In the genomic region with DNA sequence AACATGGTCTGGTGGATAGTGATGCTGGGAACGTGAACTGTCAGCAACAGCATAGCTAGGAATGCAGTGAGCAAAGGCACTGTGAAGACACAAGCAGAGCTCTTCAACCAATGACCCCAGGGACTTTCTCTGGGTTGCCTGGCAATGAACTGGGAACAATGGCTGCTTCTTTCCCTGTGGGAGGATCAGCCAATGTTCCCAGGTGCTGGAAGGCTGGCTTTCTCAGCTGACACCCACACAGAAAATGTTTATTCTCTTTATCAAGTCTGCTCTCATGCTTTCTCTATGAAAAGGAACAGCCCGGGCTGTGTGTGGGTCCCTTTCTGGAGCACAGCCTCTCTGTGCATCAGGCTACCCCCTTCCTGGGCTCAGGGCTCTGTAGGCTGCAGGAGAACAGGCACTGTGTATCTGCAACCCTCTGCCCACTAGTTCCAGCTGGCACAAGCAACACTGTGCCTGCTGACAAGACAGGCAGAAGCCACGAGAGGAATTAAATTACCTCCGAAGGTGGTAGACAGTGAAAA, we compare ENCODE assay signal across 15 cellular contexts. TPM values are rescaled to one million over a fixed set of nuclear protein-coding genes. Genes with fewer than 3 reads are reported as not detected.
DNase-seq lines count a peak whose midpoint lies in the region; ATAC-seq, FAIRE-seq and TF ChIP-seq lines count a peak whose summit lies in the region.
"Had no signal": no experiment of that assay in that cellular context is flagged by ENCODE, and none has a peak within 500 bp of the region (broad histone marks: within the 10 kb centered on the region; RNA-seq: fewer than 3 reads in every experiment).

No MANE protein-coding gene starts in this region.

- no peak overlapping the region for H2AFZ ChIP-seq in HepG2 (ENCODE audit: low read length)

- TF ChIP-seq POLR2A in body of pancreas (IDR thresholded peaks at IDR 0.05) (no peak), HepG2 (IDR thresholded peaks at IDR 0.05; ENCODE audit: insufficient read depth in 1 of 2, low read depth in 2 of 2, low read length in 2 of 2) (no peak)

- no TSS peak for BruUV-seq in HepG2 (replicated peaks; lab: Mats Ljungman, UMichigan)

- H3K9ac ChIP-seq in HepG2 (ENCODE audit: insufficient read depth, low read depth, low read length): no peak overlapping the region

- TF ChIP-seq EP300 in HepG2 (IDR thresholded peaks at IDR 0.05; ENCODE audit: low read depth in 2 of 2, low read length in 2 of 2) (no peak), HepG2 (CRISPR knock-in tag; IDR thresholded peaks at IDR 0.05; ENCODE audit: borderline replicate concordance) (no peak)

- CTCF ChIA-PET in HepG2 (lab: Yijun Ruan, JAX; ENCODE audit: low intra/inter-chr PET ratio, low total read pairs): no interaction called here

- no peak for TF ChIP-seq RAD21 in HepG2 (CRISPR knock-in tag; IDR thresholded peaks at IDR 0.05)

- no peaks in the 10 kb centered on the region for H3K27me3 ChIP-seq in body of pancreas
- no peaks in the 10 kb centered on the region for H3K27me3 ChIP-seq in HepG2 (ENCODE audit: control insufficient read depth in 1 of 2, insufficient read depth in 2 of 2, low read length in 2 of 2)
- H3K27me3 ChIP-seq: adrenal gland, suprapubic skin had no signal

- H3K9me3 ChIP-seq in body of pancreas: no peaks in the 10 kb centered on the region
- H3K9me3 ChIP-seq in HepG2 (ENCODE audit: low read length): no peaks in the 10 kb centered on the region
- H3K9me3 ChIP-seq: adrenal gland, suprapubic skin had no signal

- H3K4me3 ChIP-seq in body of pancreas (no peak overlapping the region), HepG2 (replicated peaks in 1 of 3; ENCODE audit: insufficient read depth in 1 of 3, low read depth in 2 of 3, low read length in 3 of 3) (no peak overlapping the region)
- H3K4me3 ChIP-seq: adrenal gland, suprapubic skin had no signal

- no peak for TF ChIP-seq CTCF in body of pancreas (IDR thresholded peaks at IDR 0.05)
- TF ChIP-seq CTCF in HepG2 (CRISPR knock-in tag; IDR thresholded peaks at IDR 0.05): no peak

- H4K20me1 ChIP-seq in HepG2 (ENCODE audit: insufficient read depth, low read length): no peaks in the 10 kb centered on the region

- peak overlapping the region; percentile 37 for H3K4me2 ChIP-seq in HepG2 (ENCODE audit: low read depth, low read length)

- POLR2A ChIA-PET in HepG2 (lab: Yijun Ruan, JAX): interaction anchor here (1.0 to 2.9 kb wide), 8 partner anchors 10 to 98 kb away, joined by 3 to 53 read pairs (median 6); a partner anchor contains a TSS

- H3K36me3 ChIP-seq in body of pancreas (replicated peaks in 1 of 2; ENCODE audit: insufficient read depth in 1 of 2, low read depth in 2 of 2): peaks cover 0 to 2% of the 10 kb centered on the region in 2 donors
- H3K36me3 ChIP-seq in HepG2 (replicated peaks in 1 of 2; ENCODE audit: control insufficient read depth in 1 of 2, insufficient read depth in 2 of 2, low read length in 2 of 2): no peaks in the 10 kb centered on the region
- H3K36me3 ChIP-seq: suprapubic skin had no signal

- ATAC-seq in body of pancreas (peak; percentile 83), HepG2 (peak; percentile 77)

- H3K4me1 ChIP-seq in body of pancreas (peaks cover 14% of the 10 kb centered on the region), HepG2 (ENCODE audit: insufficient read depth, low read length) (peaks cover 29% of the 10 kb centered on the region)
- H3K4me1 ChIP-seq: adrenal gland, suprapubic skin had no signal

- H3K79me2 ChIP-seq in HepG2 (ENCODE audit: insufficient read depth, low read length): no peaks in the 10 kb centered on the region

- DNase-seq in NCI-H2107 treated with DMSO at 0.1 percent for 48 hours (lab: John Stamatoyannopoulos, UW; ENCODE audit: unreplicated experiment) (peak; percentile 28), NCI-H2107 (lab: John Stamatoyannopoulos, UW) (no peak), body of pancreas (peak; percentile 43 to 66 (median 58)), HepG2 (ENCODE audit: low spot score) (peak; percentile 46), substantia nigra (lab: John Stamatoyannopoulos, UW) (peak in 44 of 49 donors; percentile 11 to 88 (median 58)), NCI-H524 treated with DMSO at 0.1 percent for 48 hours (lab: John Stamatoyannopoulos, UW) (no peak), NCI-H774 (lab: John Stamatoyannopoulos, UW) (no peak)
- no peak for DNase-seq in stimulated activated CD4-positive, alpha-beta T cell treated with anti-CD3 and anti-CD28 coated beads, Interleukin-4, amount 100 ng/mL, for 1 hour
- DNase-seq: activated CD4-positive, alpha-beta T cell treated with anti-CD3 and anti-CD28 coated beads, Interleukin-2, amount 10 ng/mL, durations not matched to agents 7 days and 5 days; activated T-cell treated with anti-CD3 and anti-CD28 coated beads, Interleukin-2, amount 50 U/mL, for 48 hours; adrenal gland; COR-L47; GOT3 had no signal

- in situ Hi-C loops in HepG2 (cut with HindIII; ENCODE audit: extremely low pct_ligation_motif_present, low pct_unique_long_range_greater_than_20kb): no loop called here

- peak overlapping the region; percentile 22 to 65 (median 54) for H3K27ac ChIP-seq in body of pancreas
- no peak overlapping the region for H3K27ac ChIP-seq in HepG2 (ENCODE audit: extremely low read length, insufficient read depth, low read length)
- H3K27ac ChIP-seq in substantia nigra (ENCODE audit: low read depth, low read length, poor library complexity, severe bottlenecking): peak overlapping the region; percentile 86
- H3K27ac ChIP-seq: adrenal gland, suprapubic skin had no signal

- 29 to 38% methylated on average over 4 of the region's 4 CpGs for WGBS in body of pancreas, 2 donors
- 43% methylated on average over 4 of the region's 4 CpGs for WGBS in HepG2 (ENCODE audit: low lambda C conversion rate)

- FAIRE-seq in HepG2 (lab: Jason Lieb, UNC): peak; percentile 15
- FAIRE-seq: islet of Langerhans had no signal

- intact Hi-C loops in body of pancreas (cut with DNase I) (no loop called here), HepG2 (cut with micrococcal nuclease; ENCODE audit: unreplicated experiment) (no loop called here)

TF ChIP-seq in HepG2, 621 proteins besides CTCF, POLR2A, EP300 and RAD21 (continues in another document):
- TF ChIP-seq TEAD3 (CRISPR knock-in tag; optimal IDR thresholded peaks at IDR 0.05; ENCODE audit: borderline replicate concordance) (peak; percentile 31), ZNF768 (CRISPR knock-in tag; IDR thresholded peaks at IDR 0.05) (peak; percentile 91), YY1 (IDR thresholded peaks at IDR 0.05; ENCODE audit: insufficient read depth, insufficient replicate concordance, low read depth, low read length) (peak; percentile 26), ZNF564 (CRISPR knock-in tag; IDR thresholded peaks at IDR 0.05) (0 out of 2 replicates have a peak, but pooled peaks have one; percentile 21), SALL1 (CRISPR knock-in tag; IDR thresholded peaks at IDR 0.05) (0 out of 2 replicates have a peak, but pooled peaks have one; percentile 18), ZNF292 (CRISPR knock-in tag; IDR thresholded peaks at IDR 0.05; ENCODE audit: borderline replicate concordance, low read depth) (peak; percentile 67; the same call in 1 of the 2 replicates), ZSCAN25 (CRISPR knock-in tag; IDR thresholded peaks at IDR 0.05) (no peak), RCOR2 (CRISPR knock-in tag; IDR thresholded peaks at IDR 0.05) (no peak), NCOA1 (CRISPR knock-in tag; IDR thresholded peaks at IDR 0.05) (no peak)
- TF ChIP-seq, protein P1, sequence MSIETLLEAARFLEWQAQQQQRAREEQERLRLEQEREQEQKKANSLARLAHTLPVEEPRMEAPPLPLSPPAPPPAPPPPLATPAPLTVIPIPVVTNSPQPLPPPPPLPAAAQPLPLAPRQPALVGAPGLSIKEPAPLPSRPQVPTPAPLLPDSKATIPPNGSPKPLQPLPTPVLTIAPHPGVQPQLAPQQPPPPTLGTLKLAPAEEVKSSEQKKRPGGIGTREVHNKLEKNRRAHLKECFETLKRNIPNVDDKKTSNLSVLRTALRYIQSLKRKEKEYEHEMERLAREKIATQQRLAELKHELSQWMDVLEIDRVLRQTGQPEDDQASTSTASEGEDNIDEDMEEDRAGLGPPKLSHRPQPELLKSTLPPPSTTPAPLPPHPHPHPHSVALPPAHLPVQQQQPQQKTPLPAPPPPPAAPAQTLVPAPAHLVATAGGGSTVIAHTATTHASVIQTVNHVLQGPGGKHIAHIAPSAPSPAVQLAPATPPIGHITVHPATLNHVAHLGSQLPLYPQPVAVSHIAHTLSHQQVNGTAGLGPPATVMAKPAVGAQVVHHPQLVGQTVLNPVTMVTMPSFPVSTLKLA (IDR thresholded peaks at IDR 0.05): no peak

RNA-seq across cellular contexts. Expression of gene HFE, which starts 54.2 kb away (rescaled TPM):
- total RNA-seq in body of pancreas (1 to 10 TPM; 2.0 to 5.4 TPM), HepG2 (2016; rRNA removed; fragmentation: Illumina TruSeq; extraction: Trizol) (1.9 and 3.7 TPM in 2 replicates)
- 0.18 and 0.51 TPM in 2 replicates for total RNA-seq in HepG2 (2016; cell fraction: cytosol; rRNA removed; fragmentation: Illumina TruSeq; extraction: Trizol; ENCODE audit: low read depth)
- total RNA-seq in HepG2 (2016; cell fraction: insoluble cytoplasmic fraction; rRNA removed; fragmentation: Illumina TruSeq; extraction: Trizol): 1.9 and 4.9 TPM in 2 replicates
- total RNA-seq in HepG2 (2016; cell fraction: membrane; rRNA removed; fragmentation: Illumina TruSeq; extraction: Trizol): 0.41 and 0.49 TPM in 2 replicates
- total RNA-seq in HepG2 (2016; cell fraction: nucleus; rRNA removed; fragmentation: Illumina TruSeq; extraction: Trizol): 3.5 and 4.2 TPM in 2 replicates
- 5.7 and 6.3 TPM in 2 replicates for polyA plus RNA-seq in HepG2 (2011; rRNA removed)
- polyA plus RNA-seq in HepG2 (2011; cell fraction: cytosol; rRNA removed): 5.3 and 5.8 TPM in 2 replicates
- 3.7 and 5.3 TPM in 2 replicates for polyA plus RNA-seq in HepG2 (2011; cell fraction: nucleus; rRNA removed)
- 2.4 and 3.5 TPM in 2 replicates for polyA plus RNA-seq in HepG2 (2012)
- polyA plus RNA-seq in HepG2 (2016; cell fraction: cytosol; fragmentation: Illumina TruSeq; extraction: Trizol; ENCODE audit: low read depth): 0.24 and 0.26 TPM in 2 replicates
- polyA plus RNA-seq in HepG2 (2016; cell fraction: insoluble cytoplasmic fraction; fragmentation: Illumina TruSeq; extraction: Trizol; ENCODE audit: low read depth): 1.4 and 2.1 TPM in 2 replicates
- 0.29 and 0.86 TPM in 2 replicates for polyA plus RNA-seq in HepG2 (2016; cell fraction: membrane; fragmentation: Illumina TruSeq; extraction: Trizol; ENCODE audit: low read depth)
- 7.7 and 8.2 TPM in 2 replicates for polyA plus RNA-seq in HepG2 (2016; cell fraction: nucleus; fragmentation: Illumina TruSeq; extraction: Trizol; ENCODE audit: insufficient read depth, low read depth)
- 13.4 and 32.5 TPM in 2 replicates for polyA minus RNA-seq in HepG2 (2011; rRNA and poly(A)+ RNA removed; ENCODE audit: low replicate concordance)
- 2.2 and 5.5 TPM in 2 replicates for polyA minus RNA-seq in HepG2 (2011; cell fraction: cytosol; rRNA and poly(A)+ RNA removed)
- polyA minus RNA-seq in HepG2 (2011; cell fraction: nucleus; rRNA and poly(A)+ RNA removed): 3.3 and 4.0 TPM in 2 replicates

Comparison
In these comparisons a context has a peak if more than half of its experiments do, and no peak if none do; other contexts are left out.
1. DNase-seq: peak in NCI-H2107 treated with DMSO at 0.1 percent for 48 hours (single experiment), body of pancreas (4 of 4), HepG2 (single experiment) and substantia nigra (44 of 49); none in NCI-H2107 (single experiment), NCI-H524 treated with DMSO at 0.1 percent for 48 hours (single experiment), stimulated activated CD4-positive, alpha-beta T cell treated with anti-CD3 and anti-CD28 coated beads, Interleukin-4, amount 100 ng/mL, for 1 hour (single experiment) and NCI-H774 (single experiment).